ENCODE assay signal across 16 cellular contexts in the genomic region with DNA sequence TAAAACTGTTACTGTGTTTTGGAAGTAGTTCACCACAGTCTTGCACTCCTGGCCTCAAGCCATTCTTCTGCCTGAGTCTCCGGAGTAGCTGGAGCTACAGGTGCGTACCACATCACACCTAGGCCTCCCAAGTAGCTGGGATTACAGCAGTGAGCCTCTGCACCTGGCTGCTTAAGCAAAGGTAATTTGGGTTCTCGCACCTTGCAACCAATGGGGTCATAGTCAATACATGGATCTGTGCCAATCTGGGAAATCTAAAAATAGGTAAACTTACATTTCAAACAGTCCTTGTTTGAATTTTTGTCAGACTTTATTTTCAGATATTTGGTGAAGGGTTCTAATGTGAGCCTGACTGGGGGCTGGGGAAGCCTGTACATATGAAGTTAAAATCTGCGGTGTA.
DNase-seq lines count a peak whose midpoint lies in the region; ATAC-seq lines count a peak whose summit lies in the region.
"Had no signal": no experiment of that assay in that cellular context is flagged by ENCODE, and none has a peak within 500 bp of the region (broad histone marks: within the 10 kb centered on the region; RNA-seq: fewer than 3 reads in every experiment).

No MANE protein-coding gene starts in this region.

- no peak overlapping the region for H3K9ac ChIP-seq in neuronal stem cell (ENCODE audit: low read depth, low read length, poor library complexity)

- H3K27me3 ChIP-seq in neuronal stem cell (ENCODE audit: control insufficient read depth in 3 of 3, insufficient read depth in 3 of 3, low read depth in 1 of 3, low read length in 3 of 3), result no peaks in the 10 kb centered on the region
- H3K27me3 ChIP-seq in effector memory CD4-positive, alpha-beta T cell (replicated peaks; ENCODE audit: control insufficient read depth, insufficient read depth, low read length, poor library complexity, severe bottlenecking), result no peaks in the 10 kb centered on the region

- no peak overlapping the region for H4K8ac ChIP-seq in neuronal stem cell (ENCODE audit: low read depth, low read length)

- H2BK120ac ChIP-seq in neuronal stem cell (ENCODE audit: low read depth, low read length), result no peak overlapping the region

- H3K14ac ChIP-seq in neuronal stem cell (ENCODE audit: low read length), result peak overlapping the region; percentile 75

- H2AK5ac ChIP-seq in neuronal stem cell (ENCODE audit: low read depth, low read length), result no peak overlapping the region

- H4K91ac ChIP-seq in neuronal stem cell (ENCODE audit: low read depth, low read length, poor library complexity), result no peak overlapping the region

- no peak for ATAC-seq in HG02623 (IDR thresholded peaks at IDR 0.05; ENCODE audit: unreplicated experiment)

- no peak overlapping the region for H3K27ac ChIP-seq in neuronal stem cell (replicated peaks; ENCODE audit: low read length)
- no peak overlapping the region for H3K27ac ChIP-seq in effector memory CD4-positive, alpha-beta T cell (ENCODE audit: insufficient read depth, low read length, poor library complexity, severe bottlenecking)

- no peak overlapping the region for H2BK12ac ChIP-seq in neuronal stem cell (ENCODE audit: low read length)

- no peak overlapping the region for H3K4me2 ChIP-seq in neuronal stem cell (ENCODE audit: insufficient read depth, low read length, poor library complexity, severe bottlenecking)

- no peak overlapping the region for H3K4ac ChIP-seq in neuronal stem cell (ENCODE audit: low read length)

- H2BK15ac ChIP-seq in neuronal stem cell (ENCODE audit: low read length), result no peak overlapping the region

- no CpG with 5 or more reads among the region's 4 CpGs for WGBS in neuronal stem cell (ENCODE audit: extremely low coverage in 2 of 2, insufficient read length in 2 of 2, insufficient replicate concordance in 1 of 2), 2 donors

- H3K79me1 ChIP-seq in neuronal stem cell (ENCODE audit: low read depth, low read length), result no peaks in the 10 kb centered on the region

- no peak overlapping the region for H2AFZ ChIP-seq in neuronal stem cell (ENCODE audit: low read length)

- H3K4me3 ChIP-seq in neuronal stem cell (ENCODE audit: low read length in 2 of 2), result no peak overlapping the region
- no peak overlapping the region for H3K4me3 ChIP-seq in effector memory CD4-positive, alpha-beta T cell (ENCODE audit: insufficient read depth, low read depth, low read length, poor library complexity, severe bottlenecking)

- H2BK5ac ChIP-seq in neuronal stem cell (ENCODE audit: low read length), result no peak overlapping the region

- peak; percentile 61 for DNase-seq in NCI-H748 (lab: John Stamatoyannopoulos, UW; ENCODE audit: unreplicated experiment)
- no peak for DNase-seq in NCI-H748 treated with DMSO at 0.1 percent for 48 hours (lab: John Stamatoyannopoulos, UW)
- DNase-seq in NCI-H146 treated with DMSO at 0.1 percent for 48 hours (lab: John Stamatoyannopoulos, UW; ENCODE audit: unreplicated experiment), result peak; percentile 33
- DNase-seq in NCI-H69 (lab: John Stamatoyannopoulos, UW), result peak; percentile 39
- no peak for DNase-seq in neuronal stem cell (ENCODE audit: low spot score)
- no peak for DNase-seq in effector memory CD4-positive, alpha-beta T cell
- DNase-seq: C1 segment of cervical spinal cord; Calu3; CD4-positive, alpha-beta memory T cell; COR-L47; DMS53; DMS79 treated with DMSO at 0.1 percent for 48 hours; GF-D8; GOT3; HCEC 1CT had no signal

- no peak overlapping the region for H3K18ac ChIP-seq in neuronal stem cell (ENCODE audit: low read length)

- H3K23ac ChIP-seq in neuronal stem cell (ENCODE audit: low read depth, low read length, poor library complexity), result no peak overlapping the region

- H3K36me3 ChIP-seq in neuronal stem cell (replicated peaks in 1 of 2; ENCODE audit: control insufficient read depth in 2 of 2, insufficient read depth in 2 of 2, low read length in 2 of 2), result no peaks in the 10 kb centered on the region
- H3K36me3 ChIP-seq in effector memory CD4-positive, alpha-beta T cell (ENCODE audit: control insufficient read depth, insufficient read depth, low read length), result no peaks in the 10 kb centered on the region

- H3K9me3 ChIP-seq in neuronal stem cell (replicated peaks in 1 of 2; ENCODE audit: control insufficient read depth in 2 of 2, insufficient read depth in 1 of 2, low read depth in 1 of 2, low read length in 2 of 2), result no peaks in the 10 kb centered on the region
- H3K9me3 ChIP-seq in effector memory CD4-positive, alpha-beta T cell (ENCODE audit: control insufficient read depth, low read length), result no peaks in the 10 kb centered on the region

- H3K4me1 ChIP-seq in neuronal stem cell (ENCODE audit: control insufficient read depth in 2 of 2, insufficient read depth in 1 of 2, low read depth in 1 of 2, low read length in 2 of 2), result peaks cover 0 to 2% of the 10 kb centered on the region in 2 donors
- no peaks in the 10 kb centered on the region for H3K4me1 ChIP-seq in effector memory CD4-positive, alpha-beta T cell (ENCODE audit: control insufficient read depth, insufficient read depth, low read length, poor library complexity, severe bottlenecking)

Comparison
In these comparisons a context has a peak if more than half of its experiments do, and no peak if none do; other contexts are left out.
1. DNase-seq: peak in NCI-H748 (single experiment), NCI-H146 treated with DMSO at 0.1 percent for 48 hours (single experiment) and NCI-H69 (single experiment); none in NCI-H748 treated with DMSO at 0.1 percent for 48 hours (single experiment), neuronal stem cell (single experiment) and effector memory CD4-positive, alpha-beta T cell (0 of 3).